14 cellular contexts compared by ENCODE assay signal in the genomic region with DNA sequence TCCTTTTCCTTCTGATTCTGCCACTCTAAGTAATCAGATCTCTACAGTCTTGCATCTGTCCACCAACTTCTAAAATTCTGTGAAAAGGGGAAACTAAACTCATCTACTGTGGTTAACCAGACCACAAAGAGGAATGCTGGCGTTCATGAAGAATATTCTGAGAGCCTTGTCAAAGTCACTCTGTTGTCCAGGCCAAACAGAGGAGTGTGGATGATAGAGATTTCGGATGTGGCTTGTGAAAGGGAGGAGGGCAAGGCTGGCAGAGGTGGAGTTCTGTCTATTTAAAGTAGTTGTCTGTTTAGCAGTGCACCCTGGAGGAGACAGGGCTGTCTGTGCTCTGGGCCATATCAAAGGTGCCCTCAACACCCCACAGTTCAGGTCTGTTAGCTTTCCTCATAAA.
A peak's percentile ranks its signal among the peaks of the same experiment; 100 is the strongest.
DNase-seq lines count a peak whose midpoint lies in the region; ATAC-seq and TF ChIP-seq lines count a peak whose summit lies in the region.
"Had no signal": no experiment of that assay in that cellular context is flagged by ENCODE, and none has a peak within 500 bp of the region (broad histone marks: within the 10 kb centered on the region; RNA-seq: fewer than 3 reads in every experiment).

No MANE protein-coding gene starts in this region.

- POLR2A ChIA-PET in HEK293T (lab: Yijun Ruan, JAX) = no interaction called here

- DNase-seq in KG1 (lab: John Stamatoyannopoulos, UW) (peak; percentile 50), RPMI8226 (peak; percentile 74), astrocyte of the hippocampus (ENCODE audit: low read depth, low spot score) (peak; percentile 81), GM19238 (ENCODE audit: insufficient read length, low spot score) (no peak), SKM-1 treated with dmso at 0.1 percent for 144 hours (lab: John Stamatoyannopoulos, UW; ENCODE audit: unreplicated experiment) (no peak), HEK293T (ENCODE audit: extremely low spot score) (no peak)
- DNase-seq in stimulated activated naive CD8-positive, alpha-beta T cell treated with anti-CD3 and anti-CD28 coated beads, Interleukin-15, Interleukin-2, amounts not matched to agents 100 U/mL and 50 U/mL, for 24 hours = no peak
- DNase-seq: activated CD4-positive, alpha-beta T cell treated with anti-CD3 and anti-CD28 coated beads for 48 hours; left colon; NCI-H1417; NCI-H526; SHP77 treated with DMSO at 0.1 percent for 48 hours; tibial artery had no signal

- ATAC-seq in stimulated activated naive CD8-positive, alpha-beta T cell treated with anti-CD3 and anti-CD28 coated beads, Interleukin-15, Interleukin-2, amounts not matched to agents 100 U/mL and 50 U/mL, for 24 hours = peak; percentile 53
- ATAC-seq: left colon; natural killer cell treated with Interleukin-12 subunit alpha and Interleukin-12 subunit beta and Interleukin-15 and Interleukin-18, amount 100 ng/mL, for 72 hours had no signal

- CTCF ChIA-PET in HEK293T (lab: Yijun Ruan, JAX) = interaction anchor here (0.6 to 1.4 kb wide), 3 partner anchors 28 to 222 kb away, joined by 3 to 4 read pairs (median 4); no protein-coding TSS in a partner anchor

TF ChIP-seq in HEK293T, 16 proteins besides CTCF, POLR2A, EP300 and RAD21:
- TF ChIP-seq SP1 (IDR thresholded peaks at IDR 0.05) (no peak), FOXM1 (IDR thresholded peaks at IDR 0.05; ENCODE audit: borderline replicate concordance) (no peak), TARDBP (IDR thresholded peaks at IDR 0.05) (no peak), LEF1 (IDR thresholded peaks at IDR 0.05; ENCODE audit: borderline replicate concordance) (no peak), SUZ12 (IDR thresholded peaks at IDR 0.05) (no peak)

Comparison
In these comparisons a context has a peak if more than half of its experiments do, and no peak if none do; other contexts are left out.
1. DNase-seq: peak in KG1 (single experiment), RPMI8226 (single experiment) and astrocyte of the hippocampus (single experiment); none in stimulated activated naive CD8-positive, alpha-beta T cell treated with anti-CD3 and anti-CD28 coated beads, Interleukin-15, Interleukin-2, amounts not matched to agents 100 U/mL and 50 U/mL, for 24 hours (single experiment), GM19238 (single experiment), SKM-1 treated with dmso at 0.1 percent for 144 hours (single experiment) and HEK293T (single experiment).